Comparison of ENCODE assay signal across 34 cellular contexts in the genomic region with DNA sequence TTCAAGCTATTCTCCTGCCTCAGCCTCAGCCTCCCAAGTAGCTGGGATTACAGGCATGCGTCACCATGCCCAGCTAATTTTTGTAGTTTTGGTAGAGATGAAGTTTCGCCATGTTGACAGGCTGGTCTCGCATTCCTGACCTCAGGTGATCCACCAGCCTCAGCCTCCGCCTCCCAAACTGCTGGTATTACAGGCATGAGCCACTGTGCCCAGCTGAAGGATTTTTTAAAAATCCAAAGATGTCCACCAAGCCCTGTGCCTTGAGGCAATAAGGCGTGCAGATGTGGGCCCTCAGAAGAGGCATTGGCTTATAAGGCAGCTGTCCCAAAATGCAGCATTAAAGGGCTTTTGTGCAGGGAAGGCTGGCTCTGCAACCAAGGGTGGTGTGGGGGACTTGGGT.
"Had no signal": no experiment of that assay in that cellular context is flagged by ENCODE, and none has a peak within 500 bp of the region (broad histone marks: within the 10 kb centered on the region; RNA-seq: fewer than 3 reads in every experiment).

No MANE protein-coding gene starts in this region.

- DNase-seq: Karpas-422, Kasumi-1, KG1, MG63, MM.1S, MV-4-11, NCI-H1048, NCI-H1092, NCI-H1092 treated with DMSO at 0.1 percent for 48 hours, NCI-H1105, NCI-H1105 treated with DMSO at 0.1 percent for 48 hours, NCI-H1417, NCI-H1417 treated with DMSO at 0.1 percent for 48 hours, NCI-H1436, NCI-H1436 treated with DMSO at 0.1 percent for 48 hours, NCI-H146, NCI-H1694, NCI-H1694 treated with DMSO at 0.1 percent for 48 hours, NCI-H187, NCI-H187 treated with DMSO at 0.1 percent for 48 hours, NCI-H1930, NCI-H2029, NCI-H2029 treated with DMSO at 0.1 percent for 48 hours, NCI-H2081, NCI-H2081 treated with DMSO at 0.1 percent for 48 hours, NCI-H2107, NCI-H2171, NCI-H2171 treated with DMSO at 0.1 percent for 48 hours, NCI-H2227 treated with DMSO at 0.1 percent for 48 hours, NCI-H226, NCI-H345, NCI-H446, NCI-H446 treated with DMSO at 0.1 percent for 48 hours had no signal

- H3K4me3 ChIP-seq: MG63 had no signal

- H3K27me3 ChIP-seq: MG63 had no signal

- H3K9me3 ChIP-seq: MG63 had no signal

- H3K9ac ChIP-seq: KMS-11 had no signal

- H3K4me2 ChIP-seq: KMS-11 had no signal

- H3K27ac ChIP-seq: KMS-11 had no signal

- H3K36me3 ChIP-seq: MG63 had no signal
